Comparison of ENCODE assay signal across 23 cellular contexts in genomic region chr5:66178799-66179198, GRCh38.
"Had no signal": no experiment of that assay in that cellular context is flagged by ENCODE, and none has a peak within 500 bp of the region (broad histone marks: within the 10 kb centered on the region; RNA-seq: fewer than 3 reads in every experiment).

No MANE protein-coding gene starts in this region.

- H3K4me1 ChIP-seq: lower lobe of right lung, parathyroid adenoma, stomach, vagina had no signal

- H2AFZ ChIP-seq: parathyroid adenoma had no signal

- H3K4me3 Mint-ChIP-seq: activated CD8-positive, alpha-beta T cell treated with anti-CD3 and anti-CD28 coated beads, Interleukin-2, amount 10 ng/mL, durations not matched to agents 7 days and 5 days; activated naive CD8-positive, alpha-beta T cell treated with anti-CD3 and anti-CD28 coated beads, Interleukin-2, amount 10 ng/mL, durations not matched to agents 7 days and 5 days; activated T-helper 17 cell treated with anti-CD3 and anti-CD28 coated beads, Interleukin-2, amount 50 U/mL, for 72 hours; mesothelial cell of epicardium; nephron progenitor cell; stimulated activated memory B cell treated with anti-CD40 and anti-IgM and Interleukin-4, amounts not matched to agents 10 μg/mL and 1 μg/mL and 100 μg/mL, for 72 hours; T-helper 2 cell treated with Interferon-gamma antibody and Interleukin-4, amounts not matched to agents 5 μg/mL and 100 μg/mL, for 36 hours; type B pancreatic cell had no signal

- H3K27ac ChIP-seq: lower lobe of right lung, parathyroid adenoma, stomach, thoracic aorta, vagina had no signal

- DNase-seq: activated CD4-positive, alpha-beta T cell treated with anti-CD3 and anti-CD28 coated beads for 1 hour; activated CD4-positive, alpha-beta T cell treated with anti-CD3 and anti-CD28 coated beads, Interleukin-2, amount 50 U/mL, for 1 hour; activated CD8-positive, alpha-beta T cell treated with anti-CD3 and anti-CD28 coated beads, Interleukin-2, amount 10 ng/mL, durations not matched to agents 7 days and 5 days; activated naive CD8-positive, alpha-beta T cell treated with anti-CD3 and anti-CD28 coated beads, Interleukin-2, amount 10 ng/mL, durations not matched to agents 7 days and 5 days; activated T-cell treated with anti-CD3 and anti-CD28 coated beads, Interleukin-2, amount 50 U/mL, for 1 hour; amniotic stem cell; effector CD4-positive, alpha-beta T cell; erythroblast; foreskin fibroblast; lower lobe of right lung; nephron progenitor cell; small intestine; stimulated activated CD4-positive, alpha-beta T cell treated with anti-CD3 and anti-CD28 coated beads, Interleukin-2, amount 100 ng/mL, for 24 hours; stomach had no signal

- H3K27ac Mint-ChIP-seq: activated CD8-positive, alpha-beta T cell treated with anti-CD3 and anti-CD28 coated beads, Interleukin-2, amount 10 ng/mL, durations not matched to agents 7 days and 5 days; activated naive CD8-positive, alpha-beta T cell treated with anti-CD3 and anti-CD28 coated beads, Interleukin-2, amount 10 ng/mL, durations not matched to agents 7 days and 5 days; activated T-helper 17 cell treated with anti-CD3 and anti-CD28 coated beads, Interleukin-2, amount 50 U/mL, for 72 hours; mesothelial cell of epicardium; stimulated activated memory B cell treated with anti-CD40 and anti-IgM and Interleukin-4, amounts not matched to agents 10 μg/mL and 1 μg/mL and 100 μg/mL, for 72 hours; T-helper 2 cell treated with Interferon-gamma antibody and Interleukin-4, amounts not matched to agents 5 μg/mL and 100 μg/mL, for 36 hours; type B pancreatic cell had no signal

- H3K4me3 ChIP-seq: lower lobe of right lung, stomach, thoracic aorta, vagina had no signal

- ATAC-seq: activated CD8-positive, alpha-beta T cell treated with anti-CD3 and anti-CD28 coated beads, Interleukin-2, amount 10 ng/mL, durations not matched to agents 7 days and 5 days; activated T-helper 17 cell treated with anti-CD3 and anti-CD28 coated beads, Interleukin-2, amount 50 U/mL, for 72 hours; lower lobe of right lung; sciatic nerve; stimulated activated memory B cell treated with anti-CD40 and anti-IgM and Interleukin-4, amounts not matched to agents 10 μg/mL and 1 μg/mL and 100 μg/mL, for 72 hours had no signal

- H3K9me3 ChIP-seq: lower lobe of right lung, stomach, thoracic aorta, vagina had no signal

- H3K27me3 Mint-ChIP-seq: activated naive CD8-positive, alpha-beta T cell treated with anti-CD3 and anti-CD28 coated beads, Interleukin-2, amount 10 ng/mL, durations not matched to agents 7 days and 5 days; activated T-helper 17 cell treated with anti-CD3 and anti-CD28 coated beads, Interleukin-2, amount 50 U/mL, for 72 hours; stimulated activated memory B cell treated with anti-CD40 and anti-IgM and Interleukin-4, amounts not matched to agents 10 μg/mL and 1 μg/mL and 100 μg/mL, for 72 hours; type B pancreatic cell had no signal

- H3K9me3 Mint-ChIP-seq: activated naive CD8-positive, alpha-beta T cell treated with anti-CD3 and anti-CD28 coated beads, Interleukin-2, amount 10 ng/mL, durations not matched to agents 7 days and 5 days; activated T-helper 17 cell treated with anti-CD3 and anti-CD28 coated beads, Interleukin-2, amount 50 U/mL, for 72 hours; mesothelial cell of epicardium; nephron progenitor cell; stimulated activated memory B cell treated with anti-CD40 and anti-IgM and Interleukin-4, amounts not matched to agents 10 μg/mL and 1 μg/mL and 100 μg/mL, for 72 hours; T-helper 2 cell treated with Interferon-gamma antibody and Interleukin-4, amounts not matched to agents 5 μg/mL and 100 μg/mL, for 36 hours; type B pancreatic cell had no signal

- H3K4me1 Mint-ChIP-seq: activated T-helper 17 cell treated with anti-CD3 and anti-CD28 coated beads, Interleukin-2, amount 50 U/mL, for 72 hours; nephron progenitor cell; stimulated activated memory B cell treated with anti-CD40 and anti-IgM and Interleukin-4, amounts not matched to agents 10 μg/mL and 1 μg/mL and 100 μg/mL, for 72 hours had no signal
